Comparison of ENCODE assay signal across 1 cellular context in the genomic region with DNA sequence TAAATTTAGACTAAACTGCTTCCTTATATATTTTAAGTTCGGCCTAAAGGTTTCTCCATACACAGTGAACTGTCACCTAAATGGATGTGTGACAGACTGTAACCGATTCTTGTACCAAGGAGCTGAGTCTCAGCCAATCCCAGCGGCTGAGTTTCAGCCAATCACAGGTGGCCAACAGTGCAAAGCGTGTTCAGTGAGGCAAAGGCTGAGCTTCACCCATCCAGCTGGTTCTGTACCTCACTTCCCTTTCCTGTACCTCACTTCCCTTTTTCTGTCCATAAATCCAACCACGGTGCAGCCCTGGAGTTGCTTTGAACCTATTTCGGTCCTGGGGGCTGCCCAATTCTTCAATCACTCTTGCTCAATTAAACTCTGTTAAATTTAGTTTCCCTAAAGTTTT.
TF ChIP-seq lines count a peak whose summit lies in the region.

No MANE protein-coding gene starts in this region.

TF ChIP-seq in GM23338, 12 proteins besides CTCF, POLR2A, EP300 and RAD21:
- TF ChIP-seq, protein P1, sequence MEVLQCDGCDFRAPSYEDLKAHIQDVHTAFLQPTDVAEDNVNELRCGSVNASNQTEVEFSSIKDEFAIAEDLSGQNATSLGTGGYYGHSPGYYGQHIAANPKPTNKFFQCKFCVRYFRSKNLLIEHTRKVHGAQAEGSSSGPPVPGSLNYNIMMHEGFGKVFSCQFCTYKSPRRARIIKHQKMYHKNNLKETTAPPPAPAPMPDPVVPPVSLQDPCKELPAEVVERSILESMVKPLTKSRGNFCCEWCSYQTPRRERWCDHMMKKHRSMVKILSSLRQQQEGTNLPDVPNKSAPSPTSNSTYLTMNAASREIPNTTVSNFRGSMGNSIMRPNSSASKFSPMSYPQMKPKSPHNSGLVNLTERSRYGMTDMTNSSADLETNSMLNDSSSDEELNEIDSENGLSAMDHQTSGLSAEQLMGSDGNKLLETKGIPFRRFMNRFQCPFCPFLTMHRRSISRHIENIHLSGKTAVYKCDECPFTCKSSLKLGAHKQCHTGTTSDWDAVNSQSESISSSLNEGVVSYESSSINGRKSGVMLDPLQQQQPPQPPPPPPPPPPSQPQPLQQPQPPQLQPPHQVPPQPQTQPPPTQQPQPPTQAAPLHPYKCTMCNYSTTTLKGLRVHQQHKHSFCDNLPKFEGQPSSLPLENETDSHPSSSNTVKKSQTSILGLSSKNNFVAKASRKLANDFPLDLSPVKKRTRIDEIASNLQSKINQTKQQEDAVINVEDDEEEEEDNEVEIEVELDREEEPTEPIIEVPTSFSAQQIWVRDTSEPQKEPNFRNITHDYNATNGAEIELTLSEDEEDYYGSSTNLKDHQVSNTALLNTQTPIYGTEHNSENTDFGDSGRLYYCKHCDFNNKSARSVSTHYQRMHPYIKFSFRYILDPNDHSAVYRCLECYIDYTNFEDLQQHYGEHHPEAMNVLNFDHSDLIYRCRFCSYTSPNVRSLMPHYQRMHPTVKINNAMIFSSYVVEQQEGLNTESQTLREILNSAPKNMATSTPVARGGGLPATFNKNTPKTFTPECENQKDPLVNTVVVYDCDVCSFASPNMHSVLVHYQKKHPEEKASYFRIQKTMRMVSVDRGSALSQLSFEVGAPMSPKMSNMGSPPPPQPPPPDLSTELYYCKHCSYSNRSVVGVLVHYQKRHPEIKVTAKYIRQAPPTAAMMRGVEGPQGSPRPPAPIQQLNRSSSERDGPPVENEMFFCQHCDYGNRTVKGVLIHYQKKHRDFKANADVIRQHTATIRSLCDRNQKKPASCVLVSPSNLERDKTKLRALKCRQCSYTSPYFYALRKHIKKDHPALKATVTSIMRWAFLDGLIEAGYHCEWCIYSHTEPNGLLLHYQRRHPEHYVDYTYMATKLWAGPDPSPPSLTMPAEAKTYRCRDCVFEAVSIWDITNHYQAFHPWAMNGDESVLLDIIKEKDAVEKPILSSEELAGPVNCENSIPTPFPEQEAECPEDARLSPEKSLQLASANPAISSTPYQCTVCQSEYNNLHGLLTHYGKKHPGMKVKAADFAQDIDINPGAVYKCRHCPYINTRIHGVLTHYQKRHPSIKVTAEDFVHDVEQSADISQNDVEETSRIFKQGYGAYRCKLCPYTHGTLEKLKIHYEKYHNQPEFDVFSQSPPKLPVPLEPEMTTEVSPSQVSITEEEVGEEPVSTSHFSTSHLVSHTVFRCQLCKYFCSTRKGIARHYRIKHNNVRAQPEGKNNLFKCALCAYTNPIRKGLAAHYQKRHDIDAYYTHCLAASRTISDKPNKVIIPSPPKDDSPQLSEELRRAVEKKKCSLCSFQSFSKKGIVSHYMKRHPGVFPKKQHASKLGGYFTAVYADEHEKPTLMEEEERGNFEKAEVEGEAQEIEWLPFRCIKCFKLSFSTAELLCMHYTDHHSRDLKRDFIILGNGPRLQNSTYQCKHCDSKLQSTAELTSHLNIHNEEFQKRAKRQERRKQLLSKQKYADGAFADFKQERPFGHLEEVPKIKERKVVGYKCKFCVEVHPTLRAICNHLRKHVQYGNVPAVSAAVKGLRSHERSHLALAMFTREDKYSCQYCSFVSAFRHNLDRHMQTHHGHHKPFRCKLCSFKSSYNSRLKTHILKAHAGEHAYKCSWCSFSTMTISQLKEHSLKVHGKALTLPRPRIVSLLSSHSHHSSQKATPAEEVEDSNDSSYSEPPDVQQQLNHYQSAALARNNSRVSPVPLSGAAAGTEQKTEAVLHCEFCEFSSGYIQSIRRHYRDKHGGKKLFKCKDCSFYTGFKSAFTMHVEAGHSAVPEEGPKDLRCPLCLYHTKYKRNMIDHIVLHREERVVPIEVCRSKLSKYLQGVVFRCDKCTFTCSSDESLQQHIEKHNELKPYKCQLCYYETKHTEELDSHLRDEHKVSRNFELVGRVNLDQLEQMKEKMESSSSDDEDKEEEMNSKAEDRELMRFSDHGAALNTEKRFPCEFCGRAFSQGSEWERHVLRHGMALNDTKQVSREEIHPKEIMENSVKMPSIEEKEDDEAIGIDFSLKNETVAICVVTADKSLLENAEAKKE (CRISPR knock-in tag; IDR thresholded peaks at IDR 0.05), result no peak
- TF ChIP-seq, protein P2, sequence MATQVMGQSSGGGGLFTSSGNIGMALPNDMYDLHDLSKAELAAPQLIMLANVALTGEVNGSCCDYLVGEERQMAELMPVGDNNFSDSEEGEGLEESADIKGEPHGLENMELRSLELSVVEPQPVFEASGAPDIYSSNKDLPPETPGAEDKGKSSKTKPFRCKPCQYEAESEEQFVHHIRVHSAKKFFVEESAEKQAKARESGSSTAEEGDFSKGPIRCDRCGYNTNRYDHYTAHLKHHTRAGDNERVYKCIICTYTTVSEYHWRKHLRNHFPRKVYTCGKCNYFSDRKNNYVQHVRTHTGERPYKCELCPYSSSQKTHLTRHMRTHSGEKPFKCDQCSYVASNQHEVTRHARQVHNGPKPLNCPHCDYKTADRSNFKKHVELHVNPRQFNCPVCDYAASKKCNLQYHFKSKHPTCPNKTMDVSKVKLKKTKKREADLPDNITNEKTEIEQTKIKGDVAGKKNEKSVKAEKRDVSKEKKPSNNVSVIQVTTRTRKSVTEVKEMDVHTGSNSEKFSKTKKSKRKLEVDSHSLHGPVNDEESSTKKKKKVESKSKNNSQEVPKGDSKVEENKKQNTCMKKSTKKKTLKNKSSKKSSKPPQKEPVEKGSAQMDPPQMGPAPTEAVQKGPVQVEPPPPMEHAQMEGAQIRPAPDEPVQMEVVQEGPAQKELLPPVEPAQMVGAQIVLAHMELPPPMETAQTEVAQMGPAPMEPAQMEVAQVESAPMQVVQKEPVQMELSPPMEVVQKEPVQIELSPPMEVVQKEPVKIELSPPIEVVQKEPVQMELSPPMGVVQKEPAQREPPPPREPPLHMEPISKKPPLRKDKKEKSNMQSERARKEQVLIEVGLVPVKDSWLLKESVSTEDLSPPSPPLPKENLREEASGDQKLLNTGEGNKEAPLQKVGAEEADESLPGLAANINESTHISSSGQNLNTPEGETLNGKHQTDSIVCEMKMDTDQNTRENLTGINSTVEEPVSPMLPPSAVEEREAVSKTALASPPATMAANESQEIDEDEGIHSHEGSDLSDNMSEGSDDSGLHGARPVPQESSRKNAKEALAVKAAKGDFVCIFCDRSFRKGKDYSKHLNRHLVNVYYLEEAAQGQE (IDR thresholded peaks at IDR 0.05; ENCODE audit: unreplicated experiment), result no peak
- no peak for TF ChIP-seq EZH2 (IDR thresholded peaks at IDR 0.05; ENCODE audit: low read depth, unreplicated experiment)
